8 cellular contexts compared by ENCODE assay signal in genomic region chr5:38556599-38557308, GRCh38. TPM values are rescaled to one million over a fixed set of nuclear protein-coding genes. Genes with fewer than 3 reads are reported as not detected.
DNase-seq lines count a peak whose midpoint lies in the region; ATAC-seq and TF ChIP-seq lines count a peak whose summit lies in the region.

LIFR (minus strand) TSS chr5:38556646; CDS start chr5:38530647, 25,999 bp downstream.

- peak within 1 kb of the TSS; percentile 70 to 86 for H4K8ac ChIP-seq in IMR-90 (ENCODE audit: low read depth in 2 of 2, low read length in 2 of 2)

- H3K9me3 Mint-ChIP-seq in progenitor cell of endocrine pancreas (ENCODE audit: low read depth): no peaks in the 10 kb centered on the region

- dilution Hi-C loops in IMR-90 (cut with HindIII; ENCODE audit: low sequenced_read_pairs, unreplicated experiment): no loop called here

- peak within 1 kb of the TSS; percentile 92 for H3K4me3 Mint-ChIP-seq in progenitor cell of endocrine pancreas (ENCODE audit: low read depth)

- peak within 1 kb of the TSS; percentile 55; the same call in 1 of the 3 replicates for H2BK15ac ChIP-seq in IMR-90 (ENCODE audit: low read depth, low read length)

- H3K36me3 Mint-ChIP-seq in progenitor cell of endocrine pancreas (ENCODE audit: insufficient read depth): no peaks in the 10 kb centered on the region

- no peaks in the 10 kb centered on the region for H3K27me3 Mint-ChIP-seq in progenitor cell of endocrine pancreas

- peak within 1 kb of the TSS; percentile 90 for H3K23ac ChIP-seq in IMR-90 (ENCODE audit: low read depth, low read length)

- TF ChIP-seq POLR2A in IMR-90 (IDR thresholded peaks at IDR 0.05; ENCODE audit: low read depth, low read length): no peak
- TF ChIP-seq POLR2A in body of pancreas (IDR thresholded peaks at IDR 0.05): peak; percentile 58 to 88 (median 87)

- H3K27me3 ChIP-seq in IMR-90 (ENCODE audit: control insufficient read depth, insufficient read depth, low read length) (peaks cover under 1% of the 10 kb centered on the region; the same call in 1 of the 2 replicates), body of pancreas (no peaks in the 10 kb centered on the region), hepatocyte (no peaks in the 10 kb centered on the region)

- peak within 1 kb of the TSS; percentile 95 for H3K4me2 ChIP-seq in IMR-90 (ENCODE audit: low read depth, low read length)
- peak within 1 kb of the TSS; percentile 80 for H3K4me2 ChIP-seq in hepatocyte

- H3K9ac ChIP-seq in IMR-90 (ENCODE audit: low read depth, low read length): peak within 1 kb of the TSS; percentile 96

- in situ Hi-C loops in IMR-90 (cut with MboI; ENCODE audit: low sequenced_read_pairs): no loop called here

- peak within 1 kb of the TSS; percentile 7; the same call in 1 of the 2 replicates for H2AK5ac ChIP-seq in IMR-90 (ENCODE audit: low read depth, low read length)

- CTCF ChIA-PET in IMR-90 (lab: Yijun Ruan, JAX): interaction anchor here (0.5 to 1.0 kb wide), 2 partner anchors 23 to 251 kb away, joined by 4 read pairs; no protein-coding TSS in a partner anchor

- peak within 1 kb of the TSS; percentile 83 for H4K91ac ChIP-seq in IMR-90 (ENCODE audit: insufficient read depth, low read depth, low read length)

- H3K27ac Mint-ChIP-seq in progenitor cell of endocrine pancreas: peak within 1 kb of the TSS; percentile 98

- H3K27ac ChIP-seq in IMR-90 (ENCODE audit: insufficient read depth, low read length) (peak within 1 kb of the TSS; percentile 97), body of pancreas (peak within 1 kb of the TSS; percentile 80 to 97 (median 94)), hepatocyte (peak within 1 kb of the TSS; percentile 99)

- peaks cover 24% of the 10 kb centered on the region for H3K4me1 Mint-ChIP-seq in progenitor cell of endocrine pancreas (ENCODE audit: low read depth)

- intact Hi-C loops in IMR-90 (cut with micrococcal nuclease) (loop anchor here (1.0 to 10.0 kb wide), 4 partner anchors 106 to 368 kb away; no protein-coding TSS in a partner anchor), body of pancreas (cut with DNase I) (no loop called here)

- H4K5ac ChIP-seq in IMR-90 (ENCODE audit: low read depth, low read length): peak within 1 kb of the TSS; percentile 47

- H3K4me3 ChIP-seq in IMR-90 (ENCODE audit: insufficient read depth, low read depth, low read length) (peak within 1 kb of the TSS; percentile 92), body of pancreas (peak within 1 kb of the TSS; percentile 78), hepatocyte (peak within 1 kb of the TSS; percentile 82)

- peak within 1 kb of the TSS; percentile 91 for H2BK120ac ChIP-seq in IMR-90 (ENCODE audit: low read depth, low read length)

- no peaks in the 10 kb centered on the region for H3K9me1 ChIP-seq in IMR-90 (ENCODE audit: insufficient read depth, low read length)

- POLR2A ChIA-PET in IMR-90 (lab: Charles Lee; ENCODE audit: unreplicated experiment): no interaction called here

- DNase-seq in AG08395 (ENCODE audit: low spot score) (peak; percentile 87), IMR-90 (peak; percentile 74), T-helper 2 cell (peak in 3 of 5 experiments; percentile 8 to 69 (median 9)), body of pancreas (peak; percentile 86 to 89 (median 86)), hepatocyte (ENCODE audit: low spot score) (peak; percentile 92), progenitor cell of endocrine pancreas (ENCODE audit: low spot score, unreplicated experiment) (peak; percentile 81)

- no peaks in the 10 kb centered on the region for H3K9me2 ChIP-seq in hepatocyte (replicated peaks; ENCODE audit: insufficient read depth)

- H3K9me3 ChIP-seq in IMR-90 (ENCODE audit: control insufficient read depth, insufficient read depth, low read length) (no peaks in the 10 kb centered on the region), body of pancreas (no peaks in the 10 kb centered on the region), hepatocyte (ENCODE audit: low read depth) (no peaks in the 10 kb centered on the region)

- ATAC-seq in GM19324 (IDR thresholded peaks at IDR 0.05; ENCODE audit: low FRiP score, unreplicated experiment): peak; percentile 55
- ATAC-seq in IMR-90 (ENCODE audit: low read depth): peak; percentile 93
- ATAC-seq in body of pancreas: peak; percentile 89
- no peak for ATAC-seq in GM18858 (IDR thresholded peaks at IDR 0.05; ENCODE audit: unreplicated experiment)

- 0% methylated on average over 12 of the region's 88 CpGs; no CpG with 5 or more reads in 1 of the 2 experiments for WGBS in IMR-90 (ENCODE audit: extremely low coverage in 2 of 2, insufficient read length in 1 of 2), 2 experiments
- WGBS in body of pancreas, 2 donors: 0% methylated on average over 62 of the region's 88 CpGs; no CpG with 5 or more reads in 1 of the 2 donors
- WGBS in hepatocyte (ENCODE audit: low lambda C conversion rate, missing lambda C conversion rate): 1% methylated on average over 49 of the region's 88 CpGs

- H3K79me2 ChIP-seq in hepatocyte: peaks cover 42% of the 10 kb centered on the region

- peak within 1 kb of the TSS; percentile 81 for H2BK20ac ChIP-seq in IMR-90 (ENCODE audit: low read depth, low read length)

- peaks cover 10 to 11% of the 10 kb centered on the region in 2 experiments; a peak in 3 of 4 replicates for H3K79me1 ChIP-seq in IMR-90 (ENCODE audit: low read depth in 1 of 2, low read length in 2 of 2)

- H2AK9ac ChIP-seq in IMR-90 (replicated peaks; ENCODE audit: low read depth, low read length, poor library complexity): peak within 1 kb of the TSS; percentile 73

- no peaks in the 10 kb centered on the region; the same call in none of the 2 replicates for H4K20me1 ChIP-seq in IMR-90 (ENCODE audit: insufficient read depth, low read length)
- H4K20me1 ChIP-seq in hepatocyte (ENCODE audit: insufficient read depth, poor library complexity, severe bottlenecking): peaks cover 3% of the 10 kb centered on the region

- H3K18ac ChIP-seq in IMR-90 (ENCODE audit: low read depth, low read length): peak within 1 kb of the TSS; percentile 65

- H3K4me1 ChIP-seq in IMR-90 (ENCODE audit: control insufficient read depth, insufficient read depth, low read length): no peaks in the 10 kb centered on the region
- H3K4me1 ChIP-seq in body of pancreas: peaks cover 44% of the 10 kb centered on the region
- H3K4me1 ChIP-seq in hepatocyte (ENCODE audit: insufficient read depth): peaks cover 14% of the 10 kb centered on the region

- TF ChIP-seq CTCF in IMR-90 (conservative IDR thresholded peaks at IDR 0.05; ENCODE audit: low read depth, low read length): no peak
- peak in 1 of 7 experiments; percentile 14 for TF ChIP-seq CTCF in body of pancreas (IDR thresholded peaks at IDR 0.05)
- no peak for TF ChIP-seq CTCF in hepatocyte (IDR thresholded peaks at IDR 0.05; ENCODE audit: poor library complexity)
- TF ChIP-seq CTCF in progenitor cell of endocrine pancreas (IDR thresholded peaks at IDR 0.05; ENCODE audit: unreplicated experiment): no peak

- peak within 1 kb of the TSS; percentile 80 for H3K4ac ChIP-seq in IMR-90 (ENCODE audit: low read depth, low read length)

- no TSS peak for BruUV-seq in IMR-90 (replicated peaks; lab: Mats Ljungman, UMichigan)

- peak within 1 kb of the TSS; percentile 80 for H2BK5ac ChIP-seq in IMR-90 (ENCODE audit: low read depth, low read length, poor library complexity, severe bottlenecking)

- H2AFZ ChIP-seq in IMR-90 (replicated peaks; ENCODE audit: low read length, poor library complexity): peak within 1 kb of the TSS; percentile 93
- peak within 1 kb of the TSS; percentile 95 for H2AFZ ChIP-seq in hepatocyte

- peak within 1 kb of the TSS; percentile 87 for H3K56ac ChIP-seq in IMR-90 (ENCODE audit: extremely low read depth, insufficient read depth, low read length)

- H3K36me3 ChIP-seq in IMR-90 (ENCODE audit: control insufficient read depth, insufficient read depth, low read length) (no peaks in the 10 kb centered on the region), body of pancreas (replicated peaks in 1 of 2; ENCODE audit: insufficient read depth in 1 of 2, low read depth in 2 of 2) (no peaks in the 10 kb centered on the region), hepatocyte (replicated peaks; ENCODE audit: insufficient read depth, low read depth) (no peaks in the 10 kb centered on the region)

- H3K14ac ChIP-seq in IMR-90 (replicated peaks; ENCODE audit: low read depth, low read length): peak within 1 kb of the TSS; percentile 95

- no peak for TF ChIP-seq RAD21 in IMR-90 (IDR thresholded peaks at IDR 0.05; ENCODE audit: low read length)

TF ChIP-seq in IMR-90, 13 proteins besides CTCF, POLR2A, EP300 and RAD21:
- TF ChIP-seq CEBPB (IDR thresholded peaks at IDR 0.05; ENCODE audit: low read depth, low read length): no peak
- TF ChIP-seq NFE2L2 (IDR thresholded peaks at IDR 0.05; ENCODE audit: low read depth, low read length): no peak
- TF ChIP-seq, protein P1, sequence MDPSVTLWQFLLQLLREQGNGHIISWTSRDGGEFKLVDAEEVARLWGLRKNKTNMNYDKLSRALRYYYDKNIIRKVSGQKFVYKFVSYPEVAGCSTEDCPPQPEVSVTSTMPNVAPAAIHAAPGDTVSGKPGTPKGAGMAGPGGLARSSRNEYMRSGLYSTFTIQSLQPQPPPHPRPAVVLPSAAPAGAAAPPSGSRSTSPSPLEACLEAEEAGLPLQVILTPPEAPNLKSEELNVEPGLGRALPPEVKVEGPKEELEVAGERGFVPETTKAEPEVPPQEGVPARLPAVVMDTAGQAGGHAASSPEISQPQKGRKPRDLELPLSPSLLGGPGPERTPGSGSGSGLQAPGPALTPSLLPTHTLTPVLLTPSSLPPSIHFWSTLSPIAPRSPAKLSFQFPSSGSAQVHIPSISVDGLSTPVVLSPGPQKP (IDR thresholded peaks at IDR 0.05; ENCODE audit: borderline replicate concordance, low read depth, low read length): no peak
- no peak for TF ChIP-seq FOS (IDR thresholded peaks at IDR 0.05; ENCODE audit: low read depth, low read length)
- TF ChIP-seq MXI1 (IDR thresholded peaks at IDR 0.05; ENCODE audit: borderline replicate concordance, low read depth, low read length): no peak
- no peak for TF ChIP-seq BHLHE40 (IDR thresholded peaks at IDR 0.05; ENCODE audit: low read depth, low read length)

RNA-seq across cellular contexts. Expression of gene LIFR, which starts in this region (rescaled TPM):
- total RNA-seq in IMR-90 (2012; rRNA removed) (10.4 and 13.9 TPM in 2 replicates), body of pancreas (10 to 100 TPM; 45.4 to 80.1 TPM), hepatocyte (61.3 and 83.8 TPM in 2 replicates), progenitor cell of endocrine pancreas (33.4 and 36.4 TPM in 2 replicates)
- polyA plus RNA-seq in IMR-90 (2012; rRNA removed) (1.6 and 1.9 TPM in 2 replicates), hepatocyte (50.2 and 69.2 TPM in 2 replicates)
- polyA plus RNA-seq in IMR-90 (2012; cell fraction: cytosol; rRNA removed): 0.35 and 0.54 TPM in 2 replicates
- polyA plus RNA-seq in IMR-90 (2012; cell fraction: nucleus; rRNA removed; ENCODE audit: low replicate concordance): 0.50 and 4.3 TPM in 2 replicates

Comparison
In these comparisons a context has a peak if more than half of its experiments do, and no peak if none do; other contexts are left out.
1. DNase-seq: peak in every context shown above with its lines; median percentile 92 in hepatocyte; 87 in AG08395; 86 in body of pancreas; 81 in progenitor cell of endocrine pancreas; 74 in IMR-90; 9 in T-helper 2 cell.